ENCODE assay signal across 30 cellular contexts in the genomic region with DNA sequence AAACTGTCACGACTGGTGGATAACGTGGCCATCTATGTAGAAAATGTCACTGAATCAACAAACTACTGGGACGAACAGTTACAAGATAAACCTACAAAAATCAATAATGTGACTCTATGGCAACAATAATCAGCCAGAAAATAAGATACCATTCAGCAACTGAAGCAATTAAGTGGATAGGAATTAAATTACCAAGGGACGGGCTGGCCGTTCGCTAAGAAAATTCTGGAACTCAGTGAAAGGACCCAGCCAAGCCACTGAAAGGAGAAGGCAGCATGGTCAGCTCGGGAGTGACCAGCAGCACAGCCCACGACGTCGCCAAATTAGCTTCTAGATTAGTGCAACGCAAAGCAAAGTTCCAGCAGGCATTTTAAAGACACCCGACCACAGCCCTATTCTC. TPM values are rescaled to one million over a fixed set of nuclear protein-coding genes. Genes with fewer than 3 reads are reported as not detected.
A peak's percentile ranks its signal among the peaks of the same experiment; 100 is the strongest.
DNase-seq lines count a peak whose midpoint lies in the region; ATAC-seq, FAIRE-seq and TF ChIP-seq lines count a peak whose summit lies in the region.
"Had no signal": no experiment of that assay in that cellular context is flagged by ENCODE, and none has a peak within 500 bp of the region (broad histone marks: within the 10 kb centered on the region; RNA-seq: fewer than 3 reads in every experiment).

No MANE protein-coding gene starts in this region.

- H3K27ac ChIP-seq in SK-N-SH (ENCODE audit: low read depth in 2 of 2, low read length in 1 of 2) = no peak overlapping the region
- H3K27ac ChIP-seq in HepG2 (ENCODE audit: extremely low read length, insufficient read depth, low read length) = no peak overlapping the region
- no peak overlapping the region for H3K27ac ChIP-seq in osteoblast (ENCODE audit: low read depth, low read length)
- no peak overlapping the region for H3K27ac ChIP-seq in CD4-positive, alpha-beta memory T cell (ENCODE audit: low read depth, low read length)
- H3K27ac ChIP-seq: BLaER1 treated with 17β-estradiol and CSF1 and Interleukin-3, amounts not matched to agents 10 nM and 100 nM; SJSA1 had no signal

- H3K27me3 Mint-ChIP-seq in T-helper 2 cell treated with Interferon-gamma antibody and Interleukin-4, amounts not matched to agents 5 μg/mL and 100 μg/mL, for 36 hours (ENCODE audit: low read depth) = no peaks in the 10 kb centered on the region
- H3K27me3 Mint-ChIP-seq in CD4-positive, alpha-beta memory T cell = peaks cover 10 to 17% of the 10 kb centered on the region in 2 donors

- no peak overlapping the region for H3K4me2 ChIP-seq in SK-N-SH
- H3K4me2 ChIP-seq in HepG2 (ENCODE audit: low read depth, low read length) = no peak overlapping the region
- H3K4me2 ChIP-seq in osteoblast (ENCODE audit: insufficient read depth, low read length) = no peak overlapping the region

- TF ChIP-seq EP300 in SK-N-SH (IDR thresholded peaks at IDR 0.05; ENCODE audit: borderline replicate concordance in 1 of 2, low read depth in 1 of 2, low read length in 1 of 2) (no peak), HepG2 (IDR thresholded peaks at IDR 0.05; ENCODE audit: low read depth in 2 of 2, low read length in 2 of 2) (no peak), HepG2 (CRISPR knock-in tag; IDR thresholded peaks at IDR 0.05; ENCODE audit: borderline replicate concordance) (no peak)

- BruUV-seq in HepG2 (replicated peaks; lab: Mats Ljungman, UMichigan) = no TSS peak

- POLR2A ChIA-PET in SK-N-SH (lab: Yijun Ruan, JAX) (no interaction called here), HepG2 (lab: Yijun Ruan, JAX) (no interaction called here)
- POLR2A ChIA-PET in CD4-positive, alpha-beta memory T cell (lab: Charles Lee; ENCODE audit: partially characterized antibody) = no interaction called here

- H3K9me2 ChIP-seq in SK-N-SH = no peaks in the 10 kb centered on the region

- ATAC-seq in SK-N-SH treated with all-trans-retinoic acid at 6 μM for 48 hours (no peak), HepG2 (no peak), GM19324 (IDR thresholded peaks at IDR 0.05; ENCODE audit: low FRiP score, unreplicated experiment) (no peak)
- ATAC-seq: HCT116, K562 had no signal

- H3K9ac ChIP-seq in SK-N-SH (no peak overlapping the region), HepG2 (ENCODE audit: insufficient read depth, low read depth, low read length) (no peak overlapping the region)

- H3F3A ChIP-seq in SK-N-SH (replicated peaks; ENCODE audit: insufficient read depth) = no peaks in the 10 kb centered on the region

- intact Hi-C loops in HepG2 (cut with micrococcal nuclease; ENCODE audit: unreplicated experiment) = no loop called here
- intact Hi-C loops in CD4-positive, alpha-beta memory T cell (cut with micrococcal nuclease) = no loop called here

- 50% methylated on average over 12 of the region's 12 CpGs for WGBS in SK-N-SH (ENCODE audit: low lambda C conversion rate)
- 2% methylated on average over 12 of the region's 12 CpGs for WGBS in HepG2 (ENCODE audit: low lambda C conversion rate)

- H3K9me3 Mint-ChIP-seq in T-helper 2 cell treated with Interferon-gamma antibody and Interleukin-4, amounts not matched to agents 5 μg/mL and 100 μg/mL, for 36 hours = no peaks in the 10 kb centered on the region
- no peaks in the 10 kb centered on the region for H3K9me3 Mint-ChIP-seq in CD4-positive, alpha-beta memory T cell
- H3K9me3 Mint-ChIP-seq: CD4-positive, alpha-beta T cell had no signal

- peaks cover 0 to 12% of the 10 kb centered on the region in 2 experiments; a peak in 2 of 4 replicates for H3K4me1 ChIP-seq in SK-N-SH (ENCODE audit: control insufficient read depth in 1 of 2, insufficient read depth in 2 of 2, low read depth in 1 of 2, low read length in 1 of 2)
- H3K4me1 ChIP-seq in HepG2 (ENCODE audit: insufficient read depth, low read length) = peaks cover 18% of the 10 kb centered on the region; the same call in 1 of the 2 replicates
- H3K4me1 ChIP-seq in osteoblast (ENCODE audit: insufficient read depth, low read length) = no peaks in the 10 kb centered on the region
- no peaks in the 10 kb centered on the region for H3K4me1 ChIP-seq in CD4-positive, alpha-beta memory T cell (ENCODE audit: insufficient read depth, low read length)

- H3K4me3 Mint-ChIP-seq in T-helper 2 cell treated with Interferon-gamma antibody and Interleukin-4, amounts not matched to agents 5 μg/mL and 100 μg/mL, for 36 hours = no peak overlapping the region
- H3K4me3 Mint-ChIP-seq in CD4-positive, alpha-beta memory T cell = no peak overlapping the region
- H3K4me3 Mint-ChIP-seq: CD4-positive, alpha-beta T cell had no signal

- no peaks in the 10 kb centered on the region for H4K20me1 ChIP-seq in SK-N-SH (ENCODE audit: insufficient read depth)
- H4K20me1 ChIP-seq in HepG2 (ENCODE audit: insufficient read depth, low read length) = no peaks in the 10 kb centered on the region
- no peaks in the 10 kb centered on the region for H4K20me1 ChIP-seq in osteoblast (ENCODE audit: insufficient read depth, low read length)
- H4K20me1 ChIP-seq: BLaER1 treated with 17β-estradiol and CSF1 and Interleukin-3, amounts not matched to agents 10 nM and 100 nM had no signal

- H3K9me3 ChIP-seq in SK-N-SH (no peaks in the 10 kb centered on the region), HepG2 (ENCODE audit: low read length) (no peaks in the 10 kb centered on the region), osteoblast (ENCODE audit: low read depth, low read length) (no peaks in the 10 kb centered on the region)
- H3K9me3 ChIP-seq in CD4-positive, alpha-beta memory T cell (ENCODE audit: control insufficient read depth in 1 of 2, low read length in 2 of 2) = no peaks in the 10 kb centered on the region
- H3K9me3 ChIP-seq: BLaER1 treated with 17β-estradiol and CSF1 and Interleukin-3, amounts not matched to agents 10 nM and 100 nM; SJSA1 had no signal

- no peak overlapping the region for H3K27ac Mint-ChIP-seq in T-helper 2 cell treated with Interferon-gamma antibody and Interleukin-4, amounts not matched to agents 5 μg/mL and 100 μg/mL, for 36 hours
- peak overlapping the region in 1 of 7 donors; percentile 20 for H3K27ac Mint-ChIP-seq in CD4-positive, alpha-beta memory T cell
- H3K27ac Mint-ChIP-seq: CD4-positive, alpha-beta T cell had no signal

- TF ChIP-seq POLR2A in HepG2 (IDR thresholded peaks at IDR 0.05; ENCODE audit: insufficient read depth in 1 of 2, low read depth in 2 of 2, low read length in 2 of 2) = no peak

- TF ChIP-seq RAD21 in SK-N-SH (IDR thresholded peaks at IDR 0.05; ENCODE audit: low read length) = no peak
- no peak for TF ChIP-seq RAD21 in HepG2 (CRISPR knock-in tag; IDR thresholded peaks at IDR 0.05)

- H2AFZ ChIP-seq in SK-N-SH (ENCODE audit: low read depth) = no peak overlapping the region
- no peak overlapping the region for H2AFZ ChIP-seq in HepG2 (ENCODE audit: low read length)
- no peak overlapping the region for H2AFZ ChIP-seq in osteoblast (ENCODE audit: low read length)

- DNase-seq in SK-N-SH (peak; percentile 39), HepG2 (ENCODE audit: low spot score) (no peak), osteoblast (ENCODE audit: insufficient read length, low spot score, missing footprints) (peak; percentile 36)
- DNase-seq in T-helper 2 cell treated with Interferon-gamma antibody and Interleukin-4, amounts not matched to agents 5 μg/mL and 100 μg/mL, for 36 hours (ENCODE audit: low spot score) = no peak
- no peak for DNase-seq in CD4-positive, alpha-beta memory T cell
- DNase-seq: CD4-positive, alpha-beta T cell; COR-L47; DMS53; Kasumi-1; NCI-H1105 treated with DMSO at 0.1 percent for 48 hours; NCI-H1694; NCI-H2029 treated with DMSO at 0.1 percent for 48 hours; NCI-H446 treated with DMSO at 0.1 percent for 48 hours; NCI-H526; NCI-H82; RPMI8226 had no signal

- in situ Hi-C loops in HepG2 (cut with HindIII; ENCODE audit: extremely low pct_ligation_motif_present, low pct_unique_long_range_greater_than_20kb) = no loop called here

- H3K4me1 Mint-ChIP-seq in T-helper 2 cell treated with Interferon-gamma antibody and Interleukin-4, amounts not matched to agents 5 μg/mL and 100 μg/mL, for 36 hours (ENCODE audit: low read depth) = no peaks in the 10 kb centered on the region
- no peaks in the 10 kb centered on the region for H3K4me1 Mint-ChIP-seq in CD4-positive, alpha-beta memory T cell

- H3K4me3 ChIP-seq in SK-N-SH (ENCODE audit: low read depth in 2 of 2, low read length in 1 of 2) = no peak overlapping the region
- no peak overlapping the region for H3K4me3 ChIP-seq in HepG2 (replicated peaks in 1 of 3; ENCODE audit: insufficient read depth in 1 of 3, low read depth in 2 of 3, low read length in 3 of 3)
- H3K4me3 ChIP-seq in osteoblast (ENCODE audit: insufficient read depth, low read length) = no peak overlapping the region
- H3K4me3 ChIP-seq in CD4-positive, alpha-beta memory T cell (ENCODE audit: low read length in 2 of 2) = no peak overlapping the region
- H3K4me3 ChIP-seq: BLaER1 treated with 17β-estradiol and CSF1 and Interleukin-3, amounts not matched to agents 10 nM and 100 nM; K562; SJSA1 had no signal

- H3K27me3 ChIP-seq in SK-N-SH (ENCODE audit: insufficient read depth) = no peaks in the 10 kb centered on the region
- H3K27me3 ChIP-seq in HepG2 (ENCODE audit: control insufficient read depth in 1 of 2, insufficient read depth in 2 of 2, low read length in 2 of 2) = peaks cover 8 to 77% of the 10 kb centered on the region in 2 experiments
- no peaks in the 10 kb centered on the region for H3K27me3 ChIP-seq in osteoblast (ENCODE audit: insufficient read depth, low read length)
- no peaks in the 10 kb centered on the region for H3K27me3 ChIP-seq in CD4-positive, alpha-beta memory T cell (ENCODE audit: insufficient read depth, low read length)

- FAIRE-seq in HepG2 (lab: Jason Lieb, UNC) = no peak
- FAIRE-seq: A204.1, K562 had no signal

- CTCF ChIA-PET in SK-N-SH (lab: Yijun Ruan, JAX) (interaction anchor here (1.8 to 3.5 kb wide), 2 partner anchors 74 to 560 kb away, joined by 7 to 55 read pairs; no protein-coding TSS in a partner anchor), HepG2 (lab: Yijun Ruan, JAX; ENCODE audit: low intra/inter-chr PET ratio, low total read pairs) (no interaction called here)
- CTCF ChIA-PET in CD4-positive, alpha-beta memory T cell (lab: Charles Lee; ENCODE audit: partially characterized antibody) = no interaction called here

- TF ChIP-seq CTCF in SK-N-SH (IDR thresholded peaks at IDR 0.05) = no peak
- TF ChIP-seq CTCF in HepG2 (CRISPR knock-in tag; IDR thresholded peaks at IDR 0.05) = no peak
- no peak for TF ChIP-seq CTCF in osteoblast (IDR thresholded peaks at IDR 0.05; ENCODE audit: extremely low read depth, low read depth, low read length)

- H3K79me2 ChIP-seq in SK-N-SH (ENCODE audit: insufficient read depth) (no peaks in the 10 kb centered on the region), HepG2 (ENCODE audit: insufficient read depth, low read length) (no peaks in the 10 kb centered on the region), osteoblast (ENCODE audit: insufficient read depth, low read length) (no peaks in the 10 kb centered on the region)

- no peaks in the 10 kb centered on the region for H3K36me3 Mint-ChIP-seq in T-helper 2 cell treated with Interferon-gamma antibody and Interleukin-4, amounts not matched to agents 5 μg/mL and 100 μg/mL, for 36 hours (ENCODE audit: low read depth)
- H3K36me3 Mint-ChIP-seq in CD4-positive, alpha-beta memory T cell = no peaks in the 10 kb centered on the region

- no peaks in the 10 kb centered on the region for H3K36me3 ChIP-seq in SK-N-SH (replicated peaks in 1 of 2; ENCODE audit: control insufficient read depth in 1 of 2, insufficient read depth in 2 of 2, low read length in 1 of 2)
- no peaks in the 10 kb centered on the region for H3K36me3 ChIP-seq in HepG2 (replicated peaks in 1 of 2; ENCODE audit: control insufficient read depth in 1 of 2, insufficient read depth in 2 of 2, low read length in 2 of 2)
- H3K36me3 ChIP-seq in osteoblast (ENCODE audit: insufficient read depth, low read length) = no peaks in the 10 kb centered on the region
- no peaks in the 10 kb centered on the region for H3K36me3 ChIP-seq in CD4-positive, alpha-beta memory T cell (ENCODE audit: insufficient read depth, low read length)
- H3K36me3 ChIP-seq: BLaER1 treated with 17β-estradiol and CSF1 and Interleukin-3, amounts not matched to agents 10 nM and 100 nM; SJSA1 had no signal

RNA-seq across cellular contexts. Expression of a gene that starts 33.6 kb away (rescaled TPM):
- polyA plus RNA-seq in SK-N-SH (2012; rRNA removed) (1.1 and 1.7 TPM in 2 replicates), HepG2 (2011; rRNA removed) (not detected in 2 replicates)
- polyA plus RNA-seq in SK-N-SH (2012; cell fraction: cytosol; rRNA removed) = 1.5 and 1.8 TPM in 2 replicates
- 1.7 and 2.9 TPM in 2 replicates for polyA plus RNA-seq in SK-N-SH (2012; cell fraction: nucleus; rRNA removed)
- total RNA-seq in HepG2 (2016; rRNA removed; fragmentation: Illumina TruSeq; extraction: Trizol) (not detected in 2 replicates), osteoblast (not detected in 2 replicates)
- total RNA-seq in HepG2 (2016; cell fraction: cytosol; rRNA removed; fragmentation: Illumina TruSeq; extraction: Trizol; ENCODE audit: low read depth) = not detected in 2 replicates
- total RNA-seq in HepG2 (2016; cell fraction: insoluble cytoplasmic fraction; rRNA removed; fragmentation: Illumina TruSeq; extraction: Trizol) = not detected in 2 replicates
- total RNA-seq in HepG2 (2016; cell fraction: membrane; rRNA removed; fragmentation: Illumina TruSeq; extraction: Trizol) = not detected in 2 replicates
- not detected in 2 replicates for total RNA-seq in HepG2 (2016; cell fraction: nucleus; rRNA removed; fragmentation: Illumina TruSeq; extraction: Trizol)
- polyA plus RNA-seq in HepG2 (2011; cell fraction: cytosol; rRNA removed) = not detected in 2 replicates
- not detected in 2 replicates for polyA plus RNA-seq in HepG2 (2011; cell fraction: nucleus; rRNA removed)
- not detected in 2 replicates for polyA plus RNA-seq in HepG2 (2012)
- not detected in 2 replicates for polyA plus RNA-seq in HepG2 (2016; cell fraction: cytosol; fragmentation: Illumina TruSeq; extraction: Trizol; ENCODE audit: low read depth)
- not detected in 2 replicates for polyA plus RNA-seq in HepG2 (2016; cell fraction: insoluble cytoplasmic fraction; fragmentation: Illumina TruSeq; extraction: Trizol; ENCODE audit: low read depth)
- not detected in 2 replicates for polyA plus RNA-seq in HepG2 (2016; cell fraction: membrane; fragmentation: Illumina TruSeq; extraction: Trizol; ENCODE audit: low read depth)
- not detected in 2 replicates for polyA plus RNA-seq in HepG2 (2016; cell fraction: nucleus; fragmentation: Illumina TruSeq; extraction: Trizol; ENCODE audit: insufficient read depth, low read depth)
- 0.28 TPM in 1 of 2 replicates, not detected in the other for polyA minus RNA-seq in HepG2 (2011; rRNA and poly(A)+ RNA removed; ENCODE audit: low replicate concordance)
- polyA minus RNA-seq in HepG2 (2011; cell fraction: cytosol; rRNA and poly(A)+ RNA removed) = not detected in 2 replicates
- not detected in 2 replicates for polyA minus RNA-seq in HepG2 (2011; cell fraction: nucleus; rRNA and poly(A)+ RNA removed)
- not detected for total RNA-seq in CD4-positive, alpha-beta memory T cell
- polyA plus RNA-seq in CD4-positive, alpha-beta memory T cell = not detected
- total RNA-seq: CD4-positive, alpha-beta T cell; G401; H4; HT-29; K562; Right ventricle myocardium superior; SJSA1 had no signal
- polyA plus RNA-seq: K562 had no signal

RNA-seq across cellular contexts. Expression of a gene that starts 51.2 kb away (rescaled TPM):
- 20.1 and 32.5 TPM in 2 replicates for polyA plus RNA-seq in SK-N-SH (2012; rRNA removed)
- 15.4 and 20.2 TPM in 2 replicates for polyA plus RNA-seq in SK-N-SH (2012; cell fraction: cytosol; rRNA removed)
- 97.9 and 115 TPM in 2 replicates for polyA plus RNA-seq in SK-N-SH (2012; cell fraction: nucleus; rRNA removed)
- 16.4 and 18.1 TPM in 2 replicates for total RNA-seq in HepG2 (2016; rRNA removed; fragmentation: Illumina TruSeq; extraction: Trizol)
- total RNA-seq in HepG2 (2016; cell fraction: cytosol; rRNA removed; fragmentation: Illumina TruSeq; extraction: Trizol; ENCODE audit: low read depth) = 11.2 and 14.6 TPM in 2 replicates
- total RNA-seq in HepG2 (2016; cell fraction: insoluble cytoplasmic fraction; rRNA removed; fragmentation: Illumina TruSeq; extraction: Trizol) = 17.0 and 18.3 TPM in 2 replicates
- total RNA-seq in HepG2 (2016; cell fraction: membrane; rRNA removed; fragmentation: Illumina TruSeq; extraction: Trizol) = 23.4 and 24.7 TPM in 2 replicates
- 17.7 and 25.0 TPM in 2 replicates for total RNA-seq in HepG2 (2016; cell fraction: nucleus; rRNA removed; fragmentation: Illumina TruSeq; extraction: Trizol)
- polyA plus RNA-seq in HepG2 (2011; rRNA removed) = 26.4 and 33.4 TPM in 2 replicates
- polyA plus RNA-seq in HepG2 (2011; cell fraction: cytosol; rRNA removed) = 14.8 and 26.4 TPM in 2 replicates
- 229 and 296 TPM in 2 replicates for polyA plus RNA-seq in HepG2 (2011; cell fraction: nucleus; rRNA removed)
- polyA plus RNA-seq in HepG2 (2012) = 28.4 and 33.9 TPM in 2 replicates
- polyA plus RNA-seq in HepG2 (2016; cell fraction: cytosol; fragmentation: Illumina TruSeq; extraction: Trizol; ENCODE audit: low read depth) = 13.6 and 14.2 TPM in 2 replicates
- polyA plus RNA-seq in HepG2 (2016; cell fraction: insoluble cytoplasmic fraction; fragmentation: Illumina TruSeq; extraction: Trizol; ENCODE audit: low read depth) = 20.2 and 25.5 TPM in 2 replicates
- polyA plus RNA-seq in HepG2 (2016; cell fraction: membrane; fragmentation: Illumina TruSeq; extraction: Trizol; ENCODE audit: low read depth) = 17.5 and 20.7 TPM in 2 replicates
- polyA plus RNA-seq in HepG2 (2016; cell fraction: nucleus; fragmentation: Illumina TruSeq; extraction: Trizol; ENCODE audit: insufficient read depth, low read depth) = 61.5 and 67.7 TPM in 2 replicates
- 34.0 and 46.7 TPM in 2 replicates for polyA minus RNA-seq in HepG2 (2011; rRNA and poly(A)+ RNA removed; ENCODE audit: low replicate concordance)
- polyA minus RNA-seq in HepG2 (2011; cell fraction: cytosol; rRNA and poly(A)+ RNA removed) = 23.8 and 25.1 TPM in 2 replicates
- polyA minus RNA-seq in HepG2 (2011; cell fraction: nucleus; rRNA and poly(A)+ RNA removed) = 29.2 and 32.3 TPM in 2 replicates
- total RNA-seq in osteoblast = 46.6 and 49.2 TPM in 2 replicates
- 10 to 100 TPM; 93.1 to 96.8 TPM for total RNA-seq in CD4-positive, alpha-beta memory T cell
- polyA plus RNA-seq in CD4-positive, alpha-beta memory T cell = 10 to 100 TPM in 1 of 2 donors, 1 to 10 TPM in 1; 4.0 to 11.6 TPM

RNA-seq across cellular contexts. Expression of a gene that starts 58.6 kb away (rescaled TPM):
- polyA plus RNA-seq in SK-N-SH (2012; rRNA removed) (0.05 TPM in 1 of 2 replicates, not detected in the other), HepG2 (2011; rRNA removed) (not detected in 2 replicates)
- 0.01 TPM in 1 of 2 replicates, not detected in the other for polyA plus RNA-seq in SK-N-SH (2012; cell fraction: cytosol; rRNA removed)
- polyA plus RNA-seq in SK-N-SH (2012; cell fraction: nucleus; rRNA removed) = 0.04 and 0.06 TPM in 2 replicates
- total RNA-seq in HepG2 (2016; rRNA removed; fragmentation: Illumina TruSeq; extraction: Trizol) (not detected in 2 replicates), osteoblast (not detected in 2 replicates)
- total RNA-seq in HepG2 (2016; cell fraction: cytosol; rRNA removed; fragmentation: Illumina TruSeq; extraction: Trizol; ENCODE audit: low read depth) = not detected in 2 replicates
- not detected in 2 replicates for total RNA-seq in HepG2 (2016; cell fraction: insoluble cytoplasmic fraction; rRNA removed; fragmentation: Illumina TruSeq; extraction: Trizol)
- not detected in 2 replicates for total RNA-seq in HepG2 (2016; cell fraction: membrane; rRNA removed; fragmentation: Illumina TruSeq; extraction: Trizol)
- not detected in 2 replicates for total RNA-seq in HepG2 (2016; cell fraction: nucleus; rRNA removed; fragmentation: Illumina TruSeq; extraction: Trizol)
- not detected in 2 replicates for polyA plus RNA-seq in HepG2 (2011; cell fraction: cytosol; rRNA removed)
- polyA plus RNA-seq in HepG2 (2011; cell fraction: nucleus; rRNA removed) = not detected in 2 replicates
- not detected in 2 replicates for polyA plus RNA-seq in HepG2 (2012)
- polyA plus RNA-seq in HepG2 (2016; cell fraction: cytosol; fragmentation: Illumina TruSeq; extraction: Trizol; ENCODE audit: low read depth) = not detected in 2 replicates
- polyA plus RNA-seq in HepG2 (2016; cell fraction: insoluble cytoplasmic fraction; fragmentation: Illumina TruSeq; extraction: Trizol; ENCODE audit: low read depth) = not detected in 2 replicates
- polyA plus RNA-seq in HepG2 (2016; cell fraction: membrane; fragmentation: Illumina TruSeq; extraction: Trizol; ENCODE audit: low read depth) = not detected in 2 replicates
- not detected in 2 replicates for polyA plus RNA-seq in HepG2 (2016; cell fraction: nucleus; fragmentation: Illumina TruSeq; extraction: Trizol; ENCODE audit: insufficient read depth, low read depth)
- polyA minus RNA-seq in HepG2 (2011; rRNA and poly(A)+ RNA removed; ENCODE audit: low replicate concordance) = not detected in 2 replicates
- polyA minus RNA-seq in HepG2 (2011; cell fraction: cytosol; rRNA and poly(A)+ RNA removed) = not detected in 2 replicates
- polyA minus RNA-seq in HepG2 (2011; cell fraction: nucleus; rRNA and poly(A)+ RNA removed) = not detected in 2 replicates
- total RNA-seq in CD4-positive, alpha-beta memory T cell = not detected
- not detected for polyA plus RNA-seq in CD4-positive, alpha-beta memory T cell
- total RNA-seq: CD4-positive, alpha-beta T cell; Daoy; G401; H4; K562; M059J; SJSA1 had no signal
- polyA plus RNA-seq: AG04450, K562 had no signal

Comparison
In these comparisons a context has a peak if more than half of its experiments do, and no peak if none do; other contexts are left out.
1. DNase-seq: peak in SK-N-SH (single experiment) and osteoblast (single experiment); none in HepG2 (single experiment), T-helper 2 cell treated with Interferon-gamma antibody and Interleukin-4, amounts not matched to agents 5 μg/mL and 100 μg/mL, for 36 hours (single experiment) and CD4-positive, alpha-beta memory T cell (0 of 5).